Comparison of ENCODE assay signal across 12 cellular contexts in the genomic region with DNA sequence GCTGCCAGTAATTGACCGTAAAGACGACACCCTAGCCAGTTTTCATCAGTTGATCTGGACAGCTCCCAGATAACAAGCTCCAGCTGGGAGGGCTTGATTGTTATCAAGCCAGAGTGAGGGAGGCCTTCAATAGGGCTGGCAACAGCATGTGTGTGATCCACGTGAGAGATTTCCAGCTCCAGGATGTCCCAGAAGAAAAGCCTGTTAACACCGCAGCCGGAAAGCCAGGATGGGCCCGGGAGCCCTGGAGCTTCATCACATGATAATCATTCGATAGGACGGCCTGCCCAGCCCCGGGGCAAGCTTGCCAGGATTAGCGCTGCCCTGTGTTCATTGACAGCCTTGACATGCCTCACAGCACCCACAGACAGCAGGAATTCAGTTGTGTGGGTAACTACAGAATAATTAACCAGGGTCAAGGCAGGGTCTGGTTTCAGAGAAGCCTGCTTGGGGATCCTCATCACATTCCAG.
A peak's percentile ranks its signal among the peaks of the same experiment; 100 is the strongest.
DNase-seq lines count a peak whose midpoint lies in the region; ATAC-seq and TF ChIP-seq lines count a peak whose summit lies in the region.
"Had no signal": no experiment of that assay in that cellular context is flagged by ENCODE, and none has a peak within 500 bp of the region (broad histone marks: within the 10 kb centered on the region; RNA-seq: fewer than 3 reads in every experiment).

No MANE protein-coding gene starts in this region.

- H3K4me3 ChIP-seq in fibroblast of mammary gland (ENCODE audit: control insufficient read depth, low read depth, low read length) (no peak overlapping the region), prostate gland (no peak overlapping the region)

- no peaks in the 10 kb centered on the region for H3K36me3 ChIP-seq in prostate gland
- H3K36me3 ChIP-seq: neutrophil had no signal

- WGBS in prostate gland = 16% methylated on average over 10 of the region's 10 CpGs

- H3K4me3 Mint-ChIP-seq in activated naive CD4-positive, alpha-beta T cell treated with anti-CD3 and anti-CD28 coated beads for 36 hours = no peak overlapping the region
- H3K4me3 Mint-ChIP-seq: activated T-cell treated with anti-CD3 and anti-CD28 coated beads, Interleukin-2, amount 50 U/mL, for 4 hours; CD4-positive, CD25-positive, alpha-beta regulatory T cell had no signal

- peak; percentile 93 for DNase-seq in G401 (ENCODE audit: low spot score)
- peak; percentile 89 for DNase-seq in SK-N-DZ (ENCODE audit: low spot score)
- DNase-seq in fibroblast of mammary gland (ENCODE audit: low read depth) = peak; percentile 41
- peak; percentile 58 for DNase-seq in prostate gland (ENCODE audit: low spot score)
- no peak for DNase-seq in NCI-H2171 (lab: John Stamatoyannopoulos, UW)
- no peak for DNase-seq in activated naive CD4-positive, alpha-beta T cell treated with anti-CD3 and anti-CD28 coated beads for 36 hours
- DNase-seq: activated T-cell treated with anti-CD3 and anti-CD28 coated beads, Interleukin-2, amount 50 U/mL, for 4 hours; CD4-positive, CD25-positive, alpha-beta regulatory T cell; Karpas-422 had no signal

- no peak for TF ChIP-seq CTCF in fibroblast of mammary gland (conservative IDR thresholded peaks at IDR 0.05; ENCODE audit: control insufficient read depth, insufficient read depth, low read depth, low read length)
- TF ChIP-seq CTCF in prostate gland (IDR thresholded peaks at IDR 0.05) = no peak

- no peak for TF ChIP-seq POLR2A in prostate gland (IDR thresholded peaks at IDR 0.05)

- ATAC-seq in GM21723 (IDR thresholded peaks at IDR 0.05; ENCODE audit: unreplicated experiment) = no peak
- ATAC-seq in GM18517 (IDR thresholded peaks at IDR 0.05; ENCODE audit: unreplicated experiment) = no peak
- ATAC-seq: activated T-cell treated with anti-CD3 and anti-CD28 coated beads, Interleukin-2, amount 50 U/mL, for 4 hours had no signal

- peak overlapping the region in 1 of 2 donors; percentile 6 for H3K27ac ChIP-seq in prostate gland
- H3K27ac ChIP-seq: neutrophil had no signal

- H3K4me1 ChIP-seq in prostate gland (replicated peaks) = no peaks in the 10 kb centered on the region

- H3K27me3 Mint-ChIP-seq in activated naive CD4-positive, alpha-beta T cell treated with anti-CD3 and anti-CD28 coated beads for 36 hours (ENCODE audit: low read depth) = peaks cover 7% of the 10 kb centered on the region

- H3K4me1 Mint-ChIP-seq in activated naive CD4-positive, alpha-beta T cell treated with anti-CD3 and anti-CD28 coated beads for 36 hours (ENCODE audit: low read depth) = no peaks in the 10 kb centered on the region
- H3K4me1 Mint-ChIP-seq: CD4-positive, CD25-positive, alpha-beta regulatory T cell had no signal

- intact Hi-C loops in prostate gland (cut with DNase I) = no loop called here
- intact Hi-C loops in activated naive CD4-positive, alpha-beta T cell treated with anti-CD3 and anti-CD28 coated beads for 36 hours (cut with micrococcal nuclease) = no loop called here

- CTCF ChIA-PET in activated naive CD4-positive, alpha-beta T cell treated with anti-CD3 and anti-CD28 coated beads for 36 hours (lab: Charles Lee) = no interaction called here

- no peaks in the 10 kb centered on the region for H3K9me3 Mint-ChIP-seq in activated naive CD4-positive, alpha-beta T cell treated with anti-CD3 and anti-CD28 coated beads for 36 hours
- H3K9me3 Mint-ChIP-seq: activated T-cell treated with anti-CD3 and anti-CD28 coated beads, Interleukin-2, amount 50 U/mL, for 4 hours; CD4-positive, CD25-positive, alpha-beta regulatory T cell had no signal

- H3K36me3 Mint-ChIP-seq in activated naive CD4-positive, alpha-beta T cell treated with anti-CD3 and anti-CD28 coated beads for 36 hours (ENCODE audit: low read depth) = no peaks in the 10 kb centered on the region
- H3K36me3 Mint-ChIP-seq: CD4-positive, CD25-positive, alpha-beta regulatory T cell had no signal

- H3K9me3 ChIP-seq in prostate gland = no peaks in the 10 kb centered on the region
- H3K9me3 ChIP-seq: neutrophil had no signal

- in situ Hi-C loops in G401 (cut with HindIII; ENCODE audit: low sequenced_read_pairs) = no loop called here

- no peak overlapping the region for H3K27ac Mint-ChIP-seq in activated naive CD4-positive, alpha-beta T cell treated with anti-CD3 and anti-CD28 coated beads for 36 hours
- H3K27ac Mint-ChIP-seq: CD4-positive, CD25-positive, alpha-beta regulatory T cell had no signal

- no peaks in the 10 kb centered on the region for H3K27me3 ChIP-seq in prostate gland (replicated peaks; ENCODE audit: insufficient read depth)

Comparison
In these comparisons a context has a peak if more than half of its experiments do, and no peak if none do; other contexts are left out.
1. DNase-seq: peak in G401 (single experiment), SK-N-DZ (single experiment), fibroblast of mammary gland (single experiment) and prostate gland (single experiment); none in NCI-H2171 (single experiment) and activated naive CD4-positive, alpha-beta T cell treated with anti-CD3 and anti-CD28 coated beads for 36 hours (single experiment).